In the genomic region with DNA sequence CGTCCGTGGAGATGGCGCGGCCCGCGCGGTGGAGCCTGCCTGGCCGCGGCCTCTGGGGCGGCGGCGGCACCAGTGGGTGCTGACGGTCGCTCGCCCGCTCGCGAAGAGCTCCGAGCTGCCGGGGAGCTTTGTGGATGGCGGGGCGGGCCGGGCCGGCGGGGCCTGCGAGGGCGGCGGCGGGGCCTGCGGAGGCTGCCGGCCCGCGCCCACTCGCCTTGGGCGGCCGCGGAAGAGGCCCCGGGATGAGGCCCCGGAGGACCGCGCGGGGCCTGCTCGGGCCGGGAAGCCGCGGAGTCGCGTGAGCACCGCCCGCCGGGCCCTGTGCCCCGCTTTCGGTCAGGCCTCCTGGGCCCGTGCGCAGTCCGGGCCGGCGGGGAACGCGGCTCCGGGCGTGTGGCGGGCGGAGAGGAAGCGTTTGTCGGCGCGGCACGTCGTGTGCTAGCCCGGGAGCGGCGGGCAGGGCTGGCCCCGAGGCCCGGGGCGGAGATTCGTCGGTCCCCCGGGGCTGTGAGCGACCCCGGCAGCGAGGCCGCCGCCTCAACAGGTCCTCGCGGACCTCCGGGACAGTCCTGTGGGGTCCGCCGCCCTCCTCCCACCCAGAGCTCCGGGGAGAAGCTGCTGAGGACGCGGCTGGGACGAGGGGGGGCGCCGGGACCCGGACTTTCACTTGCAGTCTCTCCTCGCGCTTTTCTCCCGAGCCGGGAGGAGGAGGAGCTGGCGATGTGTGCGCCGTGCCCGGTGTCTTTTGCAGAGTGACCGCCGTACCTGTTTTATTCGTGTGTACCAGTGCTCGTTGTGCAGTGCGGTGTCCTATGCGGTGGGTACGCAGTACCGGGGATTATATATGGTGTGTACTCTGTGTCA, we compare ENCODE assay signal across 8 cellular contexts. TPM values are rescaled to one million over a fixed set of nuclear protein-coding genes. Genes with fewer than 3 reads are reported as not detected.
A peak's percentile ranks its signal among the peaks of the same experiment; 100 is the strongest.
DNase-seq lines count a peak whose midpoint lies in the region; ATAC-seq and TF ChIP-seq lines count a peak whose summit lies in the region.

No MANE protein-coding gene starts in this region.

- peaks cover 33% of the 10 kb centered on the region for H3K27me3 ChIP-seq in endodermal cell (ENCODE audit: control insufficient read depth, insufficient read depth, low read length, poor library complexity, severe bottlenecking)

- H3K9me3 ChIP-seq in endodermal cell (ENCODE audit: control insufficient read depth, low read length): no peaks in the 10 kb centered on the region

- peak overlapping the region; percentile 82 for H3K27ac ChIP-seq in endodermal cell (ENCODE audit: low read depth, low read length)

- H3K4me1 Mint-ChIP-seq in endodermal cell: peaks cover 24% of the 10 kb centered on the region
- peaks cover 52% of the 10 kb centered on the region for H3K4me1 Mint-ChIP-seq in mesothelial cell of epicardium

- no peaks in the 10 kb centered on the region for H3K36me3 ChIP-seq in endodermal cell (ENCODE audit: control insufficient read depth, insufficient read depth, low read length)

- peak; percentile 28 for ATAC-seq in HG02870 (IDR thresholded peaks at IDR 0.05; ENCODE audit: unreplicated experiment)

- H3K9me3 Mint-ChIP-seq in endodermal cell: no peaks in the 10 kb centered on the region
- no peaks in the 10 kb centered on the region for H3K9me3 Mint-ChIP-seq in mesothelial cell of epicardium

- H3K4me3 Mint-ChIP-seq in endodermal cell (peak overlapping the region; percentile 74), mesothelial cell of epicardium (peak overlapping the region; percentile 85)

- H3K9ac ChIP-seq in endodermal cell (ENCODE audit: extremely low read depth, low read length, poor library complexity, severe bottlenecking): peak overlapping the region; percentile 57

- H3K36me3 Mint-ChIP-seq in endodermal cell (ENCODE audit: low read depth) (no peaks in the 10 kb centered on the region), mesothelial cell of epicardium (no peaks in the 10 kb centered on the region)

- H3K27ac Mint-ChIP-seq in endodermal cell (peak overlapping the region; percentile 66), mesothelial cell of epicardium (peak overlapping the region; percentile 96)

- DNase-seq in NCI-H2196 (lab: John Stamatoyannopoulos, UW; ENCODE audit: unreplicated experiment) (peak; percentile 6), NCI-H2196 treated with DMSO at 0.1 percent for 48 hours (lab: John Stamatoyannopoulos, UW; ENCODE audit: unreplicated experiment) (no peak), NCI-H526 treated with DMSO at 0.1 percent for 48 hours (lab: John Stamatoyannopoulos, UW) (peak; percentile 44), endodermal cell (peak; percentile 79), mesothelial cell of epicardium (ENCODE audit: low spot score in 2 of 2, unreplicated experiment in 2 of 2) (peak; percentile 43 to 73)
- peak; percentile 69 for DNase-seq in activated CD8-positive, alpha-beta memory T cell treated with anti-CD3 and anti-CD28 coated beads, Interleukin-2, amount 50 U/mL, for 4 hours
- DNase-seq in stimulated activated CD8-positive, alpha-beta memory T cell treated with anti-CD3 and anti-CD28 coated beads, Interleukin-2, amount 100 ng/mL, for 48 hours (ENCODE audit: low read depth in 2 of 2): peak; percentile 39 to 50

- H3K27me3 Mint-ChIP-seq in endodermal cell (ENCODE audit: insufficient read depth) (peaks cover 34% of the 10 kb centered on the region), mesothelial cell of epicardium (ENCODE audit: low read depth) (no peaks in the 10 kb centered on the region)

- TF ChIP-seq CTCF in endodermal cell (conservative IDR thresholded peaks at IDR 0.05) (no peak), mesothelial cell of epicardium (IDR thresholded peaks at IDR 0.05; ENCODE audit: unreplicated experiment) (no peak)

- WGBS in endodermal cell (ENCODE audit: insufficient coverage in 1 of 2, insufficient read length in 1 of 2), 2 experiments: 1 to 3% methylated on average over 12 to 112 of the region's 112 CpGs

- H3K4me3 ChIP-seq in endodermal cell (ENCODE audit: low read length): peak overlapping the region; percentile 90

- no peaks in the 10 kb centered on the region for H3K4me1 ChIP-seq in endodermal cell (ENCODE audit: control insufficient read depth, insufficient read depth, low read length)

RNA-seq across cellular contexts. Expression of a gene that starts 0.6 kb away (rescaled TPM):
- total RNA-seq in endodermal cell: 10 to 100 TPM; 34.2 to 37.7 TPM
- polyA plus RNA-seq in endodermal cell (2013, experiment 1 of 2): 35.0 TPM
- 35.4 TPM for polyA plus RNA-seq in endodermal cell (2013, experiment 2 of 2)
- total RNA-seq in mesothelial cell of epicardium: 64.1 to 69.2 TPM (median 64.9 TPM) in 3 replicates
